Comparison of ENCODE assay signal across 11 cellular contexts in the genomic region with DNA sequence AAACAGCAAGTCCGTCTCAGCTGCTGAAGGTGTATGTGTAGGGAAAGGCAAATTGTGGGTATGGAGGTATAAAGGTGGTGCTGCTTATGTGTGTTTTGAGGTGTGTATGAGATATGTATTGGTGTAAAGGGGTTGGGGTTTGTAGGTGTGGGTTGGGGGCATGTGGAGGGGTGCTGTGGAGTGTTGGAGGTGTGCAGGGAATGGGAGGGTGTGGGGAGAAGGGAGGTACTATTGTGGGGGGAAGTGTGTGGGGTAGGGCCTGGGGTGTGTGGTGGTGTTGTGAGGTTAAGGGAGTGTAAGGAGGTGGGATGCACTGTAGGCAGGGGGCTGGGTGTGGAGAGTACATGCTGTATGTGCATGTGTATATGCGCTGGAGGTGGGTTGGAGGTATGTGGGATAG. TPM values are rescaled to one million over a fixed set of nuclear protein-coding genes. Genes with fewer than 3 reads are reported as not detected.
DNase-seq lines count a peak whose midpoint lies in the region; ATAC-seq and TF ChIP-seq lines count a peak whose summit lies in the region.
"Had no signal": no experiment of that assay in that cellular context is flagged by ENCODE, and none has a peak within 500 bp of the region (broad histone marks: within the 10 kb centered on the region; RNA-seq: fewer than 3 reads in every experiment).

No MANE protein-coding gene starts in this region.

- DNase-seq in CD4-positive, CD25-positive, alpha-beta regulatory T cell = no peak
- no peak for DNase-seq in esophagus muscularis mucosa (ENCODE audit: extremely low spot score)
- DNase-seq in osteocyte (ENCODE audit: extremely low spot score, unreplicated experiment) = no peak
- DNase-seq in left colon = no peak
- DNase-seq in NCI-H510A treated with DMSO at 0.1 percent for 48 hours (lab: John Stamatoyannopoulos, UW) = no peak
- DNase-seq in DMS114 treated with DMSO at 0.1 percent for 48 hours (lab: John Stamatoyannopoulos, UW; ENCODE audit: unreplicated experiment) = no peak
- DNase-seq: activated CD4-positive, alpha-beta T cell treated with anti-CD3 and anti-CD28 coated beads for 48 hours; stimulated activated CD4-positive, alpha-beta T cell treated with anti-CD3 and anti-CD28 coated beads, Interleukin-2, amount 100 ng/mL, for 48 hours had no signal

- no peak overlapping the region for H3K4me3 ChIP-seq in CD4-positive, CD25-positive, alpha-beta regulatory T cell (ENCODE audit: low read depth, low read length)
- H3K4me3 ChIP-seq in esophagus muscularis mucosa = peak overlapping the region in 1 of 4 donors; percentile 13

- no peak for TF ChIP-seq EP300 in esophagus muscularis mucosa (IDR thresholded peaks at IDR 0.05)

- no peak for TF ChIP-seq POLR2A in esophagus muscularis mucosa (IDR thresholded peaks at IDR 0.05; ENCODE audit: low read depth)

- peak overlapping the region in 2 of 3 donors; percentile 89 to 93 for H3K27ac Mint-ChIP-seq in CD4-positive, CD25-positive, alpha-beta regulatory T cell
- H3K27ac Mint-ChIP-seq in osteocyte (ENCODE audit: unreplicated experiment) = peak overlapping the region; percentile 81

- H3K27me3 Mint-ChIP-seq in CD4-positive, CD25-positive, alpha-beta regulatory T cell = no peaks in the 10 kb centered on the region
- H3K27me3 Mint-ChIP-seq in osteocyte (ENCODE audit: unreplicated experiment) = no peaks in the 10 kb centered on the region

- H3K9me3 Mint-ChIP-seq in CD4-positive, CD25-positive, alpha-beta regulatory T cell = no peaks in the 10 kb centered on the region
- no peaks in the 10 kb centered on the region for H3K9me3 Mint-ChIP-seq in osteocyte (ENCODE audit: unreplicated experiment)

- H3K36me3 ChIP-seq in CD4-positive, CD25-positive, alpha-beta regulatory T cell (ENCODE audit: control insufficient read depth, insufficient read depth, low read length) = peaks cover 2% of the 10 kb centered on the region
- H3K36me3 ChIP-seq in esophagus muscularis mucosa = peaks cover 0 to 9% (median 3%) of the 10 kb centered on the region in 4 donors

- intact Hi-C loops in esophagus muscularis mucosa (cut with DNase I) = no loop called here
- intact Hi-C loops in left colon (cut with DNase I, micrococcal nuclease) = no loop called here

- TF ChIP-seq CTCF in esophagus muscularis mucosa (IDR thresholded peaks at IDR 0.05) (no peak), osteocyte (IDR thresholded peaks at IDR 0.05) (no peak)

- peaks cover 71% of the 10 kb centered on the region for H3K4me1 ChIP-seq in CD4-positive, CD25-positive, alpha-beta regulatory T cell (ENCODE audit: control insufficient read depth, insufficient read depth, low read length, poor library complexity, severe bottlenecking)
- H3K4me1 ChIP-seq in esophagus muscularis mucosa = peaks cover 61 to 78% (median 76%) of the 10 kb centered on the region in 4 donors

- peak overlapping the region; percentile 35 for H3K27ac ChIP-seq in CD4-positive, CD25-positive, alpha-beta regulatory T cell (ENCODE audit: insufficient read depth, low read length, poor library complexity, severe bottlenecking)
- H3K27ac ChIP-seq in esophagus muscularis mucosa (replicated peaks in 1 of 4) = peak overlapping the region; percentile 66 to 79 (median 76)
- H3K27ac ChIP-seq: KMS-11 had no signal

- peak overlapping the region in 3 of 4 donors; percentile 31 to 84 (median 62) for H3K4me3 Mint-ChIP-seq in CD4-positive, CD25-positive, alpha-beta regulatory T cell
- H3K4me3 Mint-ChIP-seq in osteocyte (ENCODE audit: unreplicated experiment) = no peak overlapping the region

- ATAC-seq in CD4-positive, CD25-positive, alpha-beta regulatory T cell (ENCODE audit: low read depth in 2 of 2) = no peak
- ATAC-seq in SK-N-SH treated with all-trans-retinoic acid at 6 μM for 48 hours (peak; percentile 14; the same call in 2 of the 3 replicates), left colon (no peak), GM18498 (IDR thresholded peaks at IDR 0.05; ENCODE audit: unreplicated experiment) (no peak)

- H3K4me1 Mint-ChIP-seq in CD4-positive, CD25-positive, alpha-beta regulatory T cell = peaks cover 18 to 84% (median 63%) of the 10 kb centered on the region in 4 donors
- H3K4me1 Mint-ChIP-seq in osteocyte (ENCODE audit: unreplicated experiment) = peaks cover 43% of the 10 kb centered on the region

- H3K9me3 ChIP-seq in CD4-positive, CD25-positive, alpha-beta regulatory T cell (ENCODE audit: control insufficient read depth in 2 of 2, low read length in 2 of 2) = no peaks in the 10 kb centered on the region
- H3K9me3 ChIP-seq in esophagus muscularis mucosa = no peaks in the 10 kb centered on the region

- H3K27me3 ChIP-seq in CD4-positive, CD25-positive, alpha-beta regulatory T cell (ENCODE audit: control insufficient read depth, insufficient read depth, low read length) = no peaks in the 10 kb centered on the region
- H3K27me3 ChIP-seq in esophagus muscularis mucosa = no peaks in the 10 kb centered on the region

- WGBS in esophagus muscularis mucosa = 56% methylated on average over 2 of the region's 2 CpGs

- peaks cover 16% of the 10 kb centered on the region for H3K36me3 Mint-ChIP-seq in CD4-positive, CD25-positive, alpha-beta regulatory T cell
- peaks cover 2% of the 10 kb centered on the region for H3K36me3 Mint-ChIP-seq in osteocyte (ENCODE audit: unreplicated experiment)

TF ChIP-seq in SK-N-SH treated with all-trans-retinoic acid at 6 μM for 48 hours, 23 proteins besides CTCF, POLR2A, EP300 and RAD21:
- TF ChIP-seq ZFP3 (CRISPR knock-in tag; IDR thresholded peaks at IDR 0.05) = no peak
- TF ChIP-seq SNAI2 (CRISPR knock-in tag; IDR thresholded peaks at IDR 0.05) = no peak
- TF ChIP-seq, protein P1, sequence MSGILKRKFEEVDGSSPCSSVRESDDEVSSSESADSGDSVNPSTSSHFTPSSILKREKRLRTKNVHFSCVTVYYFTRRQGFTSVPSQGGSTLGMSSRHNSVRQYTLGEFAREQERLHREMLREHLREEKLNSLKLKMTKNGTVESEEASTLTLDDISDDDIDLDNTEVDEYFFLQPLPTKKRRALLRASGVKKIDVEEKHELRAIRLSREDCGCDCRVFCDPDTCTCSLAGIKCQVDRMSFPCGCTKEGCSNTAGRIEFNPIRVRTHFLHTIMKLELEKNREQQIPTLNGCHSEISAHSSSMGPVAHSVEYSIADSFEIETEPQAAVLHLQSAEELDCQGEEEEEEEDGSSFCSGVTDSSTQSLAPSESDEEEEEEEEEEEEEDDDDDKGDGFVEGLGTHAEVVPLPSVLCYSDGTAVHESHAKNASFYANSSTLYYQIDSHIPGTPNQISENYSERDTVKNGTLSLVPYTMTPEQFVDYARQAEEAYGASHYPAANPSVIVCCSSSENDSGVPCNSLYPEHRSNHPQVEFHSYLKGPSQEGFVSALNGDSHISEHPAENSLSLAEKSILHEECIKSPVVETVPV (CRISPR knock-in tag; IDR thresholded peaks at IDR 0.05) = no peak
- no peak for TF ChIP-seq ZFP30 (CRISPR knock-in tag; IDR thresholded peaks at IDR 0.05)
- no peak for TF ChIP-seq TCF4 (CRISPR knock-in tag; IDR thresholded peaks at IDR 0.05; ENCODE audit: borderline replicate concordance)
- TF ChIP-seq CSDC2 (CRISPR knock-in tag; IDR thresholded peaks at IDR 0.05) = no peak
- TF ChIP-seq ZNF70 (CRISPR knock-in tag; IDR thresholded peaks at IDR 0.05) = no peak
- TF ChIP-seq OSR1 (CRISPR knock-in tag; IDR thresholded peaks at IDR 0.05) = no peak

RNA-seq across cellular contexts. Expression of a gene that starts 15.7 kb away (rescaled TPM):
- total RNA-seq in CD4-positive, CD25-positive, alpha-beta regulatory T cell = 71.8 TPM
- polyA plus RNA-seq in CD4-positive, CD25-positive, alpha-beta regulatory T cell = 100 to 1,000 TPM in 3 of 4 donors, 10 to 100 TPM in 1; 90.4 to 116 (median 106) TPM
- total RNA-seq in esophagus muscularis mucosa = 10 to 100 TPM; 27.5 to 54.8 (median 36.7) TPM
- total RNA-seq in osteocyte = 34.5 and 37.4 TPM in 2 replicates
- total RNA-seq in left colon = 10 to 100 TPM; 40.0 to 54.4 TPM

RNA-seq across cellular contexts. Expression of a gene that starts 18.7 kb away (rescaled TPM):
- 429 TPM for total RNA-seq in CD4-positive, CD25-positive, alpha-beta regulatory T cell
- polyA plus RNA-seq in CD4-positive, CD25-positive, alpha-beta regulatory T cell = 10 to 100 TPM in 2 of 4 donors, 1 to 10 TPM in 2; 4.7 to 13.5 (median 8.6) TPM
- total RNA-seq in esophagus muscularis mucosa (10 to 100 TPM; 16.6 to 22.1 (median 21.2) TPM), osteocyte (14.0 and 21.8 TPM in 2 replicates), left colon (10 to 100 TPM; 51.4 to 98.1 TPM)
